ENCODE assay signal across 12 cellular contexts in the genomic region with DNA sequence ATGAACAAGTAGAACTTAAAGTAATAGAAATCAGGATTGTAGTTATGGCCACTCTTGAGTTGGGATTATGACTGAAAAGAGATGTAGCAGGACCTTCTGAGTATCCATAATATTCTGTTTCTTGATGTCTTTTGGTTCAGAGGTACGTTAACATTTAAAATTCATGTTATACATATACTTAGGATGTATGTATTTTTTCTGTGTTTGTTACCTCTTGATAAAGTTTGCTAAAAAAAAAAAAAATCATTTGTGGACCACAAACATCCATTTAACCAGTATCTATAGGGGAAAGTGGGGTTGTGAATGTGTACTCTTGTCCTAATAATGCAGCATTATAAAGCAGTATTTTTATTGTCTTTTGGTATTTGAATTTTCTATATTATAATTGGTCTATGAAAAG.
DNase-seq lines count a peak whose midpoint lies in the region; ATAC-seq and TF ChIP-seq lines count a peak whose summit lies in the region.
"Had no signal": no experiment of that assay in that cellular context is flagged by ENCODE, and none has a peak within 500 bp of the region (broad histone marks: within the 10 kb centered on the region; RNA-seq: fewer than 3 reads in every experiment).

No MANE protein-coding gene starts in this region.

- no peaks in the 10 kb centered on the region for H3K9me3 ChIP-seq in IMR-90 (ENCODE audit: control insufficient read depth, insufficient read depth, low read length)
- no peaks in the 10 kb centered on the region for H3K9me3 ChIP-seq in lower lobe of right lung
- no peaks in the 10 kb centered on the region for H3K9me3 ChIP-seq in gastroesophageal sphincter
- H3K9me3 ChIP-seq: adrenal gland had no signal

- no peaks in the 10 kb centered on the region for H3K9me1 ChIP-seq in IMR-90 (ENCODE audit: insufficient read depth, low read length)

- H3K4me1 Mint-ChIP-seq in naive thymus-derived CD8-positive, alpha-beta T cell: peaks cover 0 to 6% (median 4%) of the 10 kb centered on the region in 4 donors
- no peaks in the 10 kb centered on the region for H3K4me1 Mint-ChIP-seq in activated naive CD4-positive, alpha-beta T cell treated with anti-CD3 and anti-CD28 coated beads for 36 hours (ENCODE audit: low read depth)

- dilution Hi-C loops in IMR-90 (cut with HindIII; ENCODE audit: low sequenced_read_pairs, unreplicated experiment): no loop called here

- WGBS in IMR-90 (ENCODE audit: extremely low coverage in 2 of 2, insufficient read length in 1 of 2), 2 experiments: no CpG with 5 or more reads among the region's 1 CpG
- WGBS in gastroesophageal sphincter (ENCODE audit: low coverage in 1 of 2), 2 donors: 63 to 95% methylated on average over 1 of the region's 1 CpG

- no peak overlapping the region for H3K4ac ChIP-seq in IMR-90 (ENCODE audit: low read depth, low read length)

- no peak overlapping the region for H3K56ac ChIP-seq in IMR-90 (ENCODE audit: extremely low read depth, insufficient read depth, low read length)

- H3K4me1 ChIP-seq in IMR-90 (ENCODE audit: control insufficient read depth, insufficient read depth, low read length): 0 out of 2 replicates have a peak, but pooled peaks cover 2% of the 10 kb centered on the region
- H3K4me1 ChIP-seq in lower lobe of right lung: peaks cover 18% of the 10 kb centered on the region
- H3K4me1 ChIP-seq in gastroesophageal sphincter: no peaks in the 10 kb centered on the region
- H3K4me1 ChIP-seq: adrenal gland had no signal

- H4K5ac ChIP-seq in IMR-90 (ENCODE audit: low read depth, low read length): no peak overlapping the region

- no peak for TF ChIP-seq EP300 in gastroesophageal sphincter (IDR thresholded peaks at IDR 0.05)

- H4K8ac ChIP-seq in IMR-90 (ENCODE audit: low read depth in 2 of 2, low read length in 2 of 2): peak overlapping the region in 1 of 2 experiments; percentile 33; a peak in 1 of 4 replicates

- H2BK20ac ChIP-seq in IMR-90 (ENCODE audit: low read depth, low read length): no peak overlapping the region

- no peaks in the 10 kb centered on the region for H3K27me3 Mint-ChIP-seq in naive thymus-derived CD8-positive, alpha-beta T cell
- H3K27me3 Mint-ChIP-seq in activated naive CD4-positive, alpha-beta T cell treated with anti-CD3 and anti-CD28 coated beads for 36 hours (ENCODE audit: low read depth): no peaks in the 10 kb centered on the region

- peak overlapping the region; percentile 100 for H3K4me2 ChIP-seq in IMR-90 (ENCODE audit: low read depth, low read length)

- no peak for DNase-seq in IMR-90
- DNase-seq in caudate nucleus (lab: John Stamatoyannopoulos, UW): no peak
- no peak for DNase-seq in lower lobe of right lung
- no peak for DNase-seq in substantia nigra (lab: John Stamatoyannopoulos, UW)
- no peak for DNase-seq in naive thymus-derived CD8-positive, alpha-beta T cell
- DNase-seq in activated naive CD4-positive, alpha-beta T cell treated with anti-CD3 and anti-CD28 coated beads for 36 hours: no peak
- DNase-seq: activated CD4-positive, alpha-beta T cell treated with anti-CD3 and anti-CD28 coated beads, Interleukin-2, amount 50 U/mL, for 48 hours; adrenal gland; NCI-H1436 treated with DMSO at 0.1 percent for 48 hours had no signal

- no peak overlapping the region for H3K4me3 Mint-ChIP-seq in naive thymus-derived CD8-positive, alpha-beta T cell
- no peak overlapping the region for H3K4me3 Mint-ChIP-seq in activated naive CD4-positive, alpha-beta T cell treated with anti-CD3 and anti-CD28 coated beads for 36 hours

- POLR2A ChIA-PET in IMR-90 (lab: Charles Lee; ENCODE audit: unreplicated experiment): no interaction called here
- POLR2A ChIA-PET in naive thymus-derived CD8-positive, alpha-beta T cell (lab: Charles Lee): no interaction called here

- in situ Hi-C loops in IMR-90 (cut with MboI; ENCODE audit: low sequenced_read_pairs): no loop called here

- no peak overlapping the region for H2AK9ac ChIP-seq in IMR-90 (replicated peaks; ENCODE audit: low read depth, low read length, poor library complexity)

- peak overlapping the region; percentile 21; the same call in 1 of the 2 replicates for H3K27ac ChIP-seq in IMR-90 (ENCODE audit: insufficient read depth, low read length)
- peak overlapping the region; percentile 14 for H3K27ac ChIP-seq in caudate nucleus (ENCODE audit: low read depth, low read length)
- H3K27ac ChIP-seq in lower lobe of right lung: peak overlapping the region; percentile 19
- H3K27ac ChIP-seq in substantia nigra (ENCODE audit: low read depth, low read length, poor library complexity, severe bottlenecking): peak overlapping the region; percentile 87
- H3K27ac ChIP-seq in gastroesophageal sphincter: no peak overlapping the region
- H3K27ac ChIP-seq: adrenal gland, HL-60 had no signal

- H3K27me3 ChIP-seq in IMR-90 (ENCODE audit: control insufficient read depth, insufficient read depth, low read length): no peaks in the 10 kb centered on the region
- no peaks in the 10 kb centered on the region for H3K27me3 ChIP-seq in lower lobe of right lung (ENCODE audit: low read depth)
- no peaks in the 10 kb centered on the region for H3K27me3 ChIP-seq in gastroesophageal sphincter
- H3K27me3 ChIP-seq: adrenal gland had no signal

- H3K36me3 ChIP-seq in IMR-90 (ENCODE audit: control insufficient read depth, insufficient read depth, low read length) (no peaks in the 10 kb centered on the region), lower lobe of right lung (no peaks in the 10 kb centered on the region), gastroesophageal sphincter (peaks cover 0 to 7% of the 10 kb centered on the region in 2 donors)
- H3K36me3 ChIP-seq: adrenal gland had no signal

- H4K20me1 ChIP-seq in IMR-90 (ENCODE audit: insufficient read depth, low read length): no peaks in the 10 kb centered on the region

- no peak overlapping the region for H3K9ac ChIP-seq in IMR-90 (ENCODE audit: low read depth, low read length)

- intact Hi-C loops in IMR-90 (cut with micrococcal nuclease): no loop called here
- intact Hi-C loops in lower lobe of right lung (cut with DNase I): no loop called here
- intact Hi-C loops in activated naive CD4-positive, alpha-beta T cell treated with anti-CD3 and anti-CD28 coated beads for 36 hours (cut with micrococcal nuclease): no loop called here

- H4K91ac ChIP-seq in IMR-90 (ENCODE audit: insufficient read depth, low read depth, low read length): no peak overlapping the region

- no peak for TF ChIP-seq RAD21 in IMR-90 (IDR thresholded peaks at IDR 0.05; ENCODE audit: low read length)

- peaks cover 2 to 19% (median 19%) of the 10 kb centered on the region in 3 donors for H3K36me3 Mint-ChIP-seq in naive thymus-derived CD8-positive, alpha-beta T cell
- peaks cover 3% of the 10 kb centered on the region for H3K36me3 Mint-ChIP-seq in activated naive CD4-positive, alpha-beta T cell treated with anti-CD3 and anti-CD28 coated beads for 36 hours (ENCODE audit: low read depth)

- H3K27ac Mint-ChIP-seq in naive thymus-derived CD8-positive, alpha-beta T cell: no peak overlapping the region
- H3K27ac Mint-ChIP-seq in activated naive CD4-positive, alpha-beta T cell treated with anti-CD3 and anti-CD28 coated beads for 36 hours: no peak overlapping the region

- no peak overlapping the region for H3K14ac ChIP-seq in IMR-90 (replicated peaks; ENCODE audit: low read depth, low read length)

- no peaks in the 10 kb centered on the region for H3K79me1 ChIP-seq in IMR-90 (ENCODE audit: low read depth in 1 of 2, low read length in 2 of 2)

- H3K9me3 Mint-ChIP-seq in naive thymus-derived CD8-positive, alpha-beta T cell: no peaks in the 10 kb centered on the region
- H3K9me3 Mint-ChIP-seq in activated naive CD4-positive, alpha-beta T cell treated with anti-CD3 and anti-CD28 coated beads for 36 hours: no peaks in the 10 kb centered on the region

- BruUV-seq in IMR-90 (replicated peaks; lab: Mats Ljungman, UMichigan): no TSS peak

- H2AK5ac ChIP-seq in IMR-90 (ENCODE audit: low read depth, low read length): no peak overlapping the region

- ATAC-seq in IMR-90 (ENCODE audit: low read depth): no peak
- ATAC-seq in lower lobe of right lung: no peak
- no peak for ATAC-seq in naive thymus-derived CD8-positive, alpha-beta T cell
- ATAC-seq in gastroesophageal sphincter: no peak
- ATAC-seq in GM21367 (IDR thresholded peaks at IDR 0.05; ENCODE audit: unreplicated experiment): no peak

- no peak overlapping the region for H3K18ac ChIP-seq in IMR-90 (ENCODE audit: low read depth, low read length)

- 0 out of 2 replicates have a peak overlapping the region, but pooled peaks have one; percentile 44 for H3K4me3 ChIP-seq in IMR-90 (ENCODE audit: insufficient read depth, low read depth, low read length)
- H3K4me3 ChIP-seq in lower lobe of right lung: no peak overlapping the region
- peak overlapping the region in 1 of 2 donors; percentile 13 for H3K4me3 ChIP-seq in gastroesophageal sphincter
- H3K4me3 ChIP-seq: adrenal gland had no signal

- TF ChIP-seq POLR2A in IMR-90 (IDR thresholded peaks at IDR 0.05; ENCODE audit: low read depth, low read length): no peak
- TF ChIP-seq POLR2A in gastroesophageal sphincter (IDR thresholded peaks at IDR 0.05): no peak

- no peak overlapping the region for H2BK15ac ChIP-seq in IMR-90 (ENCODE audit: low read depth, low read length)

- CTCF ChIA-PET in IMR-90 (lab: Yijun Ruan, JAX): interaction anchor here (0.8 kb wide), 1 partner anchor 228 kb away, joined by 3 read pairs; no protein-coding TSS in a partner anchor
- CTCF ChIA-PET in activated naive CD4-positive, alpha-beta T cell treated with anti-CD3 and anti-CD28 coated beads for 36 hours (lab: Charles Lee): interaction anchor here (1.7 kb wide), 1 partner anchor 23 kb away, joined by 4 read pairs; no protein-coding TSS in a partner anchor

- no peak overlapping the region for H3K23ac ChIP-seq in IMR-90 (ENCODE audit: low read depth, low read length)

- TF ChIP-seq CTCF in IMR-90 (conservative IDR thresholded peaks at IDR 0.05; ENCODE audit: low read depth, low read length): no peak
- TF ChIP-seq CTCF in lower lobe of right lung (IDR thresholded peaks at IDR 0.05): no peak
- no peak for TF ChIP-seq CTCF in gastroesophageal sphincter (IDR thresholded peaks at IDR 0.05)

- no peak overlapping the region for H2AFZ ChIP-seq in IMR-90 (replicated peaks; ENCODE audit: low read length, poor library complexity)

- no peak overlapping the region for H2BK120ac ChIP-seq in IMR-90 (ENCODE audit: low read depth, low read length)

- H2BK5ac ChIP-seq in IMR-90 (ENCODE audit: low read depth, low read length, poor library complexity, severe bottlenecking): peak overlapping the region; percentile 40

TF ChIP-seq in IMR-90, 13 proteins besides CTCF, POLR2A, EP300 and RAD21 (continues in another document):
- TF ChIP-seq MXI1 (IDR thresholded peaks at IDR 0.05; ENCODE audit: borderline replicate concordance, low read depth, low read length) (no peak), CEBPB (IDR thresholded peaks at IDR 0.05; ENCODE audit: low read depth, low read length) (no peak)
- TF ChIP-seq, protein P1, sequence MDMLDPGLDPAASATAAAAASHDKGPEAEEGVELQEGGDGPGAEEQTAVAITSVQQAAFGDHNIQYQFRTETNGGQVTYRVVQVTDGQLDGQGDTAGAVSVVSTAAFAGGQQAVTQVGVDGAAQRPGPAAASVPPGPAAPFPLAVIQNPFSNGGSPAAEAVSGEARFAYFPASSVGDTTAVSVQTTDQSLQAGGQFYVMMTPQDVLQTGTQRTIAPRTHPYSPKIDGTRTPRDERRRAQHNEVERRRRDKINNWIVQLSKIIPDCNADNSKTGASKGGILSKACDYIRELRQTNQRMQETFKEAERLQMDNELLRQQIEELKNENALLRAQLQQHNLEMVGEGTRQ (IDR thresholded peaks at IDR 0.05; ENCODE audit: low read depth, low read length): no peak

Comparison
In these comparisons a context has a peak if more than half of its experiments do, and no peak if none do; other contexts are left out.
1. H3K27ac ChIP-seq: peak in IMR-90 (single experiment), caudate nucleus (single experiment), lower lobe of right lung (single experiment) and substantia nigra (single experiment); none in gastroesophageal sphincter (0 of 4).